ENCODE assay signal across 2 cellular contexts in genomic region chr7:158730383-158731055, GRCh38.
TF ChIP-seq lines count a peak whose summit lies in the region.

No MANE protein-coding gene starts in this region.

TF ChIP-seq in GM23338, 12 proteins besides CTCF, POLR2A, EP300 and RAD21 (continued from another document):
- TF ChIP-seq ZNF462 (CRISPR knock-in tag; IDR thresholded peaks at IDR 0.05) (no peak), POLR2AphosphoS5 (IDR thresholded peaks at IDR 0.05; ENCODE audit: low read depth) (no peak), ZNF114 (CRISPR knock-in tag; IDR thresholded peaks at IDR 0.05) (no peak), EZH2phosphoT487 (IDR thresholded peaks at IDR 0.05; ENCODE audit: unreplicated experiment) (no peak), ETS1 (IDR thresholded peaks at IDR 0.05) (no peak), REST (IDR thresholded peaks at IDR 0.05; ENCODE audit: unreplicated experiment) (no peak), ZNF331 (CRISPR knock-in tag; IDR thresholded peaks at IDR 0.05; ENCODE audit: low read depth) (no peak), STAT1 (IDR thresholded peaks at IDR 0.05; ENCODE audit: unreplicated experiment) (no peak), EZH2 (IDR thresholded peaks at IDR 0.05; ENCODE audit: low read depth, unreplicated experiment) (no peak)

TF ChIP-seq in WTC11, 78 proteins besides CTCF, POLR2A, EP300 and RAD21 (continued from another document):
- TF ChIP-seq ATF6 (CRISPR knock-in tag; IDR thresholded peaks at IDR 0.05) (no peak), NR1H2 (CRISPR knock-in tag; IDR thresholded peaks at IDR 0.05) (no peak), CBFB (CRISPR knock-in tag; IDR thresholded peaks at IDR 0.05; ENCODE audit: low read depth) (no peak), NFE2L1 (CRISPR knock-in tag; IDR thresholded peaks at IDR 0.05) (no peak), CREB1 (CRISPR knock-in tag; IDR thresholded peaks at IDR 0.05) (no peak), STAT6 (CRISPR knock-in tag; conservative IDR thresholded peaks at IDR 0.05; ENCODE audit: low read depth) (no peak), TP53 (CRISPR knock-in tag; IDR thresholded peaks at IDR 0.05) (no peak), ZNF317 (CRISPR knock-in tag; IDR thresholded peaks at IDR 0.05; ENCODE audit: borderline replicate concordance, low read depth) (no peak), PRRX2 (CRISPR knock-in tag; IDR thresholded peaks at IDR 0.05) (no peak), ZNF263 (CRISPR knock-in tag; IDR thresholded peaks at IDR 0.05; ENCODE audit: low read depth) (no peak), TCF7 (CRISPR knock-in tag; IDR thresholded peaks at IDR 0.05; ENCODE audit: low read depth) (no peak), ZNF281 (CRISPR knock-in tag; IDR thresholded peaks at IDR 0.05) (no peak)
